ENCODE assay signal across 8 cellular contexts in the genomic region with DNA sequence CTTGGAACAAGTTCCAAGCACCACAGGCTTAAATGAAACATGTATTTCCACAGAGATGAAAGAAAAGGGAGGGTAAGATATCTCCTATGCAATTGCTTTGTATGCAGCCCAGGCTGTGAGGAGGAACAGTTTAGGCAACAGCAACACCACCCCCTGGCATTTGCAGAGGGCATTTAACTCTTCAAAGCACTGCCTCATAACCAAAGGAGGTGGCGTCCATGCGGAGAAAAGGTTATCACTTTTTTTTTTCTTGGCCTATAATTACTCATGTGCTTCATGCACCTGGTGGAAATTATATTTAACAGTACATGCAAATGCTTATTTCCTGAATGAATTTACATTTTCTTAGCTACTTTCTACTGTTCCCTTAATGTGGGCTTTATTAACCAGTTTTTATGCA.
DNase-seq lines count a peak whose midpoint lies in the region; ATAC-seq and TF ChIP-seq lines count a peak whose summit lies in the region.

No MANE protein-coding gene starts in this region.

- H3K9ac ChIP-seq in MM.1S (ENCODE audit: low read length) = no peak overlapping the region
- no peak overlapping the region for H3K9ac ChIP-seq in mesenchymal stem cell (ENCODE audit: low read length)

- intact Hi-C loops in ovary (cut with DNase I) = no loop called here

- H3K14ac ChIP-seq in mesenchymal stem cell (ENCODE audit: low read length in 2 of 2) = no peak overlapping the region

- no peak overlapping the region for H2AFZ ChIP-seq in MM.1S (ENCODE audit: low read length)
- no peak overlapping the region for H2AFZ ChIP-seq in mesenchymal stem cell (ENCODE audit: low read depth, low read length)

- H3K27ac ChIP-seq in MM.1S (ENCODE audit: low read length) = no peak overlapping the region
- H3K27ac ChIP-seq in ovary = no peak overlapping the region
- H3K27ac ChIP-seq in mesenchymal stem cell (ENCODE audit: low read length, poor library complexity, severe bottlenecking) = no peak overlapping the region

- H3K18ac ChIP-seq in mesenchymal stem cell (ENCODE audit: low read depth in 1 of 2, low read length in 2 of 2) = no peak overlapping the region

- H3K23ac ChIP-seq in mesenchymal stem cell (ENCODE audit: low read length in 2 of 2) = no peak overlapping the region

- H3K9me2 ChIP-seq in MM.1S (replicated peaks; ENCODE audit: insufficient read depth, low read length) = no peaks in the 10 kb centered on the region

- no peaks in the 10 kb centered on the region for H4K20me1 ChIP-seq in MM.1S (ENCODE audit: insufficient read depth, low read length)

- H3K4me2 ChIP-seq in MM.1S (ENCODE audit: low read depth, low read length) = no peak overlapping the region
- H3K4me2 ChIP-seq in mesenchymal stem cell (ENCODE audit: low read length, poor library complexity, severe bottlenecking) = no peak overlapping the region

- H2BK120ac ChIP-seq in mesenchymal stem cell (ENCODE audit: low read depth, low read length) = no peak overlapping the region

- TF ChIP-seq CTCF in MM.1S (IDR thresholded peaks at IDR 0.05; ENCODE audit: low read length) (no peak), ovary (IDR thresholded peaks at IDR 0.05) (no peak)

- H3K79me1 ChIP-seq in mesenchymal stem cell (replicated peaks; ENCODE audit: low read length, poor library complexity, severe bottlenecking) = no peaks in the 10 kb centered on the region

- H3K4me3 ChIP-seq in MM.1S (ENCODE audit: low read length) = no peak overlapping the region
- H3K4me3 ChIP-seq in ovary = no peak overlapping the region
- H3K4me3 ChIP-seq in mesenchymal stem cell (ENCODE audit: insufficient read depth in 1 of 2, low read depth in 1 of 2, low read length in 2 of 2) = no peak overlapping the region

- H4K8ac ChIP-seq in mesenchymal stem cell (ENCODE audit: low read length) = no peak overlapping the region

- no peak overlapping the region for H2BK12ac ChIP-seq in mesenchymal stem cell (ENCODE audit: low read length in 2 of 2)

- no peaks in the 10 kb centered on the region for H3K9me3 ChIP-seq in MM.1S (replicated peaks; ENCODE audit: insufficient read depth, low read length)
- H3K9me3 ChIP-seq in ovary = no peaks in the 10 kb centered on the region
- H3K9me3 ChIP-seq in mesenchymal stem cell (ENCODE audit: control insufficient read depth, low read length) = no peaks in the 10 kb centered on the region

- H4K91ac ChIP-seq in mesenchymal stem cell (ENCODE audit: low read length) = no peak overlapping the region

- no peak for TF ChIP-seq POLR2A in ovary (IDR thresholded peaks at IDR 0.05)

- H3K4me1 ChIP-seq in MM.1S (ENCODE audit: low read length) = no peaks in the 10 kb centered on the region
- H3K4me1 ChIP-seq in ovary (ENCODE audit: insufficient read depth) = no peaks in the 10 kb centered on the region
- peaks cover 9% of the 10 kb centered on the region for H3K4me1 ChIP-seq in mesenchymal stem cell (ENCODE audit: control insufficient read depth, insufficient read depth, low read depth, low read length)

- H2BK5ac ChIP-seq in mesenchymal stem cell (ENCODE audit: low read depth, low read length, poor library complexity, severe bottlenecking) = no peak overlapping the region

- no peak overlapping the region for H3K4ac ChIP-seq in mesenchymal stem cell (ENCODE audit: low read depth in 1 of 2, low read length in 2 of 2)

- no peaks in the 10 kb centered on the region for H3K27me3 ChIP-seq in MM.1S (replicated peaks; ENCODE audit: insufficient read depth, low read length)
- H3K27me3 ChIP-seq in ovary = no peaks in the 10 kb centered on the region
- no peaks in the 10 kb centered on the region for H3K27me3 ChIP-seq in mesenchymal stem cell (ENCODE audit: control insufficient read depth in 1 of 2, insufficient read depth in 1 of 2, low read length in 2 of 2)

- H2BK15ac ChIP-seq in mesenchymal stem cell (ENCODE audit: low read depth, poor library complexity, severe bottlenecking) = no peak overlapping the region

- TF ChIP-seq EP300 in ovary (IDR thresholded peaks at IDR 0.05) = no peak

- no peaks in the 10 kb centered on the region for H3F3A ChIP-seq in MM.1S (ENCODE audit: insufficient read depth, low read length)

- H3K79me2 ChIP-seq in MM.1S (ENCODE audit: low read length) = no peaks in the 10 kb centered on the region

- no peak for DNase-seq in MM.1S
- no peak for DNase-seq in NCI-H774 (lab: John Stamatoyannopoulos, UW)
- DNase-seq in ovary = no peak
- no peak for DNase-seq in mesenchymal stem cell

- ATAC-seq in GM18499 (IDR thresholded peaks at IDR 0.05; ENCODE audit: insufficient read depth, unreplicated experiment) (peak; percentile 56), GM21526 (IDR thresholded peaks at IDR 0.05; ENCODE audit: low FRiP score, unreplicated experiment) (peak; percentile 75), HG03354 (IDR thresholded peaks at IDR 0.05; ENCODE audit: poor library complexity, severe bottlenecking, unreplicated experiment) (peak; percentile 89), esophagus mucosa (peak; percentile 42)

- 27 to 51% (median 50%) methylated on average over 2 of the region's 2 CpGs for WGBS in ovary, 3 donors
- no CpG with 5 or more reads among the region's 2 CpGs for WGBS in mesenchymal stem cell

- H2AK5ac ChIP-seq in mesenchymal stem cell (ENCODE audit: low read length, severe bottlenecking) = no peak overlapping the region

- no peaks in the 10 kb centered on the region for H3K36me3 ChIP-seq in MM.1S (replicated peaks; ENCODE audit: insufficient read depth, low read length)
- H3K36me3 ChIP-seq in ovary = no peaks in the 10 kb centered on the region
- no peaks in the 10 kb centered on the region for H3K36me3 ChIP-seq in mesenchymal stem cell (ENCODE audit: control insufficient read depth in 1 of 2, insufficient read depth in 2 of 2, low read depth in 1 of 2, low read length in 2 of 2)
